In genomic region chr15:89874926-89875564, GRCh38 we compare ENCODE assay signal across 8 cellular contexts. TPM values are rescaled to one million over a fixed set of nuclear protein-coding genes. Genes with fewer than 3 reads are reported as not detected.
DNase-seq lines count a peak whose midpoint lies in the region; ATAC-seq and TF ChIP-seq lines count a peak whose summit lies in the region.

No MANE protein-coding gene starts in this region.

- peaks cover 0 to 3% (median 0%) of the 10 kb centered on the region in 4 donors for H3K4me1 ChIP-seq in Peyer's patch

- no peaks in the 10 kb centered on the region for H3K27me3 ChIP-seq in CD4-positive, alpha-beta T cell (ENCODE audit: control insufficient read depth, insufficient read depth, low read length)
- no peaks in the 10 kb centered on the region for H3K27me3 ChIP-seq in Peyer's patch

- no peaks in the 10 kb centered on the region for H3K27me3 Mint-ChIP-seq in CD4-positive, alpha-beta T cell
- H3K27me3 Mint-ChIP-seq in activated T-cell treated with anti-CD3 and anti-CD28 coated beads, Interleukin-2, amount 50 U/mL, for 4 hours (ENCODE audit: low read depth) = no peaks in the 10 kb centered on the region
- no peaks in the 10 kb centered on the region for H3K27me3 Mint-ChIP-seq in neural crest cell (ENCODE audit: low read depth)
- H3K27me3 Mint-ChIP-seq in stimulated activated naive CD8-positive, alpha-beta T cell treated with anti-CD3 and anti-CD28 coated beads, Interleukin-15, amount 100 ng/mL, for 72 hours = no peaks in the 10 kb centered on the region

- TF ChIP-seq POLR2A in Peyer's patch (IDR thresholded peaks at IDR 0.05) = no peak

- CTCF ChIA-PET in CD4-positive, alpha-beta T cell (lab: Charles Lee) = interaction anchor here (0.5 to 1.7 kb wide), 11 partner anchors 9 to 1118 kb away, joined by 3 to 11 read pairs (median 5); partner anchors contain the start of gene AP3S2

- TF ChIP-seq CTCF in CD4-positive, alpha-beta T cell (IDR thresholded peaks at IDR 0.05) = peak; percentile 98
- TF ChIP-seq CTCF in Peyer's patch (IDR thresholded peaks at IDR 0.05) = peak; percentile 67 to 92 (median 90)
- peak; percentile 96 for TF ChIP-seq CTCF in neural crest cell (conservative IDR thresholded peaks at IDR 0.05)

- H3K9me3 ChIP-seq in CD4-positive, alpha-beta T cell (ENCODE audit: control insufficient read depth, low read length) = no peaks in the 10 kb centered on the region
- no peaks in the 10 kb centered on the region for H3K9me3 ChIP-seq in Peyer's patch

- intact Hi-C loops in CD4-positive, alpha-beta T cell (cut with DNase I, micrococcal nuclease) = loop anchor here in 1 of 2 experiments (1.0 kb wide), 1 partner anchor 135 kb away; no protein-coding TSS in a partner anchor

- H3K27ac ChIP-seq in CD4-positive, alpha-beta T cell (ENCODE audit: low read depth, low read length) = no peak overlapping the region
- no peak overlapping the region for H3K27ac ChIP-seq in Peyer's patch

- POLR2A ChIA-PET in CD4-positive, alpha-beta T cell (lab: Charles Lee) = interaction anchor here (1.0 to 1.9 kb wide), 2 partner anchors 15 to 19 kb away, joined by 5 to 16 read pairs; partner anchors contain the start of gene AP3S2

- H3K36me3 Mint-ChIP-seq in CD4-positive, alpha-beta T cell (ENCODE audit: low read depth) = peaks cover 73% of the 10 kb centered on the region
- peaks cover 17% of the 10 kb centered on the region for H3K36me3 Mint-ChIP-seq in activated T-cell treated with anti-CD3 and anti-CD28 coated beads, Interleukin-2, amount 50 U/mL, for 4 hours (ENCODE audit: insufficient read depth)
- H3K36me3 Mint-ChIP-seq in neural crest cell (ENCODE audit: low read depth) = peaks cover 8% of the 10 kb centered on the region

- peaks cover 7% of the 10 kb centered on the region for H3K4me1 Mint-ChIP-seq in CD4-positive, alpha-beta T cell (ENCODE audit: low read depth)
- peaks cover 2% of the 10 kb centered on the region for H3K4me1 Mint-ChIP-seq in activated T-cell treated with anti-CD3 and anti-CD28 coated beads, Interleukin-2, amount 50 U/mL, for 4 hours (ENCODE audit: low read depth)
- H3K4me1 Mint-ChIP-seq in neural crest cell = no peaks in the 10 kb centered on the region
- no peaks in the 10 kb centered on the region for H3K4me1 Mint-ChIP-seq in stimulated activated naive CD8-positive, alpha-beta T cell treated with anti-CD3 and anti-CD28 coated beads, Interleukin-15, amount 100 ng/mL, for 72 hours

- H3K4me3 Mint-ChIP-seq in CD4-positive, alpha-beta T cell = no peak overlapping the region
- no peak overlapping the region for H3K4me3 Mint-ChIP-seq in activated T-cell treated with anti-CD3 and anti-CD28 coated beads, Interleukin-2, amount 50 U/mL, for 4 hours
- H3K4me3 Mint-ChIP-seq in neural crest cell = no peak overlapping the region
- no peak overlapping the region for H3K4me3 Mint-ChIP-seq in stimulated activated naive CD8-positive, alpha-beta T cell treated with anti-CD3 and anti-CD28 coated beads, Interleukin-15, amount 100 ng/mL, for 72 hours

- peaks cover 0 to 37% (median 0%) of the 10 kb centered on the region in 3 donors for H3K36me3 ChIP-seq in Peyer's patch

- no peak overlapping the region for H3K27ac Mint-ChIP-seq in CD4-positive, alpha-beta T cell
- H3K27ac Mint-ChIP-seq in neural crest cell (ENCODE audit: unreplicated experiment) = no peak overlapping the region
- H3K27ac Mint-ChIP-seq in stimulated activated naive CD8-positive, alpha-beta T cell treated with anti-CD3 and anti-CD28 coated beads, Interleukin-15, amount 100 ng/mL, for 72 hours = no peak overlapping the region

- no peaks in the 10 kb centered on the region for H3K9me3 Mint-ChIP-seq in CD4-positive, alpha-beta T cell
- H3K9me3 Mint-ChIP-seq in activated T-cell treated with anti-CD3 and anti-CD28 coated beads, Interleukin-2, amount 50 U/mL, for 4 hours = no peaks in the 10 kb centered on the region
- no peaks in the 10 kb centered on the region for H3K9me3 Mint-ChIP-seq in neural crest cell
- no peaks in the 10 kb centered on the region for H3K9me3 Mint-ChIP-seq in stimulated activated naive CD8-positive, alpha-beta T cell treated with anti-CD3 and anti-CD28 coated beads, Interleukin-15, amount 100 ng/mL, for 72 hours

- DNase-seq in CD4-positive, alpha-beta T cell = peak; percentile 67 to 85 (median 73)
- DNase-seq in Jurkat, Clone E6-1 (ENCODE audit: low read depth, low spot score) = peak; percentile 80
- DNase-seq in Peyer's patch (peak; percentile 73 to 94 (median 88)), fibroblast of gingiva (ENCODE audit: low read depth) (peak; percentile 66), neural crest cell (ENCODE audit: low read depth, low spot score) (peak; percentile 79)
- peak; percentile 79 for DNase-seq in activated T-cell treated with anti-CD3 and anti-CD28 coated beads, Interleukin-2, amount 50 U/mL, for 4 hours
- peak; percentile 72 to 82 for DNase-seq in stimulated activated naive CD8-positive, alpha-beta T cell treated with anti-CD3 and anti-CD28 coated beads, Interleukin-15, amount 100 ng/mL, for 72 hours

- H3K4me3 ChIP-seq in Jurkat, Clone E6-1 (ENCODE audit: low read length) = no peak overlapping the region
- H3K4me3 ChIP-seq in Peyer's patch = no peak overlapping the region

- ATAC-seq in CD4-positive, alpha-beta T cell (ENCODE audit: poor library complexity) = peak; percentile 100
- peak; percentile 83 for ATAC-seq in GM19397 (IDR thresholded peaks at IDR 0.05; ENCODE audit: unreplicated experiment)
- ATAC-seq in activated T-cell treated with anti-CD3 and anti-CD28 coated beads, Interleukin-2, amount 50 U/mL, for 4 hours = peak; percentile 100
- ATAC-seq in stimulated activated naive CD8-positive, alpha-beta T cell treated with anti-CD3 and anti-CD28 coated beads, Interleukin-15, amount 100 ng/mL, for 72 hours = peak; percentile 100

RNA-seq across cellular contexts. Expression of gene AP3S2, which starts 18.7 kb away (rescaled TPM):
- 10 to 100 TPM; 18.9 to 20.5 TPM for total RNA-seq in CD4-positive, alpha-beta T cell
- polyA plus RNA-seq in Jurkat, Clone E6-1 (2012; ENCODE audit: insufficient read depth, insufficient read length) = 23.7 TPM
- total RNA-seq in Peyer's patch = 100 to 1,000 TPM in 1 of 4 donors, 10 to 100 TPM in 3; 13.2 to 106 (median 63.5) TPM
- total RNA-seq in activated T-cell treated with anti-CD3 and anti-CD28 coated beads, Interleukin-2, amount 50 U/mL, for 4 hours = 10 to 100 TPM; 15.2 to 17.4 (median 17.1) TPM
- 29.8 and 31.6 TPM in 2 replicates for total RNA-seq in neural crest cell

RNA-seq across cellular contexts. Expression of gene ARPIN, which starts 37.7 kb away (rescaled TPM):
- total RNA-seq in CD4-positive, alpha-beta T cell = not detected
- polyA plus RNA-seq in Jurkat, Clone E6-1 (2012; ENCODE audit: insufficient read depth, insufficient read length) = not detected
- 10 to 100 TPM; 20.6 to 60.4 (median 50.7) TPM for total RNA-seq in Peyer's patch
- total RNA-seq in activated T-cell treated with anti-CD3 and anti-CD28 coated beads, Interleukin-2, amount 50 U/mL, for 4 hours = under 1 TPM in 2 of 3 donors, not detected in 1; 0.05 to 0.13 TPM
- 26.0 and 26.6 TPM in 2 replicates for total RNA-seq in neural crest cell

Comparison
In these comparisons a context has a peak if more than half of its experiments do, and no peak if none do; other contexts are left out.
1. RNA of gene ARPIN, which starts 37.7 kb away (total RNA-seq): 20.6 to 60.4 TPM in Peyer's patch and 26.0 to 26.6 TPM in neural crest cell; 0.05 to 0.13 TPM in activated T-cell treated with anti-CD3 and anti-CD28 coated beads, Interleukin-2, amount 50 U/mL, for 4 hours and not detected in CD4-positive, alpha-beta T cell; every median in the first group is over 10 times any median in the second.
2. Peak in every context shown above with its lines, with median percentiles within 50 percentile points of each other: ATAC-seq, DNase-seq and CTCF ChIP-seq.